In genomic region chr6:56549014-56549413, GRCh38 we compare ENCODE assay signal across 9 cellular contexts.
DNase-seq lines count a peak whose midpoint lies in the region; TF ChIP-seq lines count a peak whose summit lies in the region.
"Had no signal": no experiment of that assay in that cellular context is flagged by ENCODE, and none has a peak within 500 bp of the region (broad histone marks: within the 10 kb centered on the region; RNA-seq: fewer than 3 reads in every experiment).

No MANE protein-coding gene starts in this region.

- H3K4me3 ChIP-seq in ACC112 (ENCODE audit: low read depth, low read length) (peak overlapping the region; percentile 13), HFF-Myc (replicated peaks; ENCODE audit: low read depth, low read length) (no peak overlapping the region), H7 (ENCODE audit: insufficient read depth, low read depth, low read length) (no peak overlapping the region)

- no peak overlapping the region for H3K27ac ChIP-seq in ACC112 (ENCODE audit: low read depth, low read length)
- H3K27ac ChIP-seq: epithelial cell of prostate had no signal

- H3K27me3 ChIP-seq in ACC112 (ENCODE audit: insufficient read depth, low read length) (no peaks in the 10 kb centered on the region), H7 (ENCODE audit: control insufficient read depth, insufficient read depth, low read length) (no peaks in the 10 kb centered on the region)

- H3K36me3 ChIP-seq in ACC112 (ENCODE audit: insufficient read depth, low read length) (no peaks in the 10 kb centered on the region), H7 (replicated peaks; ENCODE audit: control insufficient read depth, insufficient read depth, low read length) (peaks cover 5% of the 10 kb centered on the region)

- peaks cover 49% of the 10 kb centered on the region for H3K4me1 ChIP-seq in ACC112 (ENCODE audit: control insufficient read depth, insufficient read depth, low read length, unreplicated experiment)

- TF ChIP-seq CTCF in HFF-Myc (IDR thresholded peaks at IDR 0.05; ENCODE audit: low read depth, low read length, missing control alignments) (peak; percentile 27), brain (conservative IDR thresholded peaks at IDR 0.05) (peak; percentile 24 to 37)

- no peaks in the 10 kb centered on the region for H3K9me3 Mint-ChIP-seq in brain

- H3K4me1 Mint-ChIP-seq in brain = peaks cover 52% of the 10 kb centered on the region

- no peak for DNase-seq in HFF-Myc (ENCODE audit: extremely low read depth, low read depth)
- DNase-seq in lung microvascular endothelial cell (ENCODE audit: low read depth in 2 of 2) = peak; percentile 36 to 71
- DNase-seq in cerebellar cortex (ENCODE audit: low spot score) = no peak
- no peak for DNase-seq in H7
- DNase-seq in 8988T = no peak
- no peak for DNase-seq in stimulated activated CD4-positive, alpha-beta T cell treated with anti-CD3 and anti-CD28 coated beads, Interleukin-12 subunit alpha, Interleukin-12 subunit beta, amount 100 ng/mL, for 4 hours

- H3K4me3 Mint-ChIP-seq in brain = peak overlapping the region in 2 of 5 experiments; percentile 70 to 71

- H3K79me2 ChIP-seq in ACC112 (ENCODE audit: control insufficient read depth, insufficient read depth, low read length, unreplicated experiment) = peaks cover 73% of the 10 kb centered on the region

- H2AFZ ChIP-seq in ACC112 (ENCODE audit: low read length, unreplicated experiment) = no peak overlapping the region

- peaks cover 30% of the 10 kb centered on the region for H3K36me3 Mint-ChIP-seq in brain

- H3K27me3 Mint-ChIP-seq in brain = no peaks in the 10 kb centered on the region

- peak overlapping the region in 2 of 5 experiments; percentile 23 to 81 for H3K27ac Mint-ChIP-seq in brain

Comparison
In these comparisons a context has a peak if more than half of its experiments do, and no peak if none do; other contexts are left out.
1. DNase-seq: peak in lung microvascular endothelial cell (2 of 2); none in HFF-Myc (single experiment), cerebellar cortex (single experiment), H7 (single experiment), 8988T (single experiment) and stimulated activated CD4-positive, alpha-beta T cell treated with anti-CD3 and anti-CD28 coated beads, Interleukin-12 subunit alpha, Interleukin-12 subunit beta, amount 100 ng/mL, for 4 hours (single experiment).